31 cellular contexts compared by ENCODE assay signal in the genomic region with DNA sequence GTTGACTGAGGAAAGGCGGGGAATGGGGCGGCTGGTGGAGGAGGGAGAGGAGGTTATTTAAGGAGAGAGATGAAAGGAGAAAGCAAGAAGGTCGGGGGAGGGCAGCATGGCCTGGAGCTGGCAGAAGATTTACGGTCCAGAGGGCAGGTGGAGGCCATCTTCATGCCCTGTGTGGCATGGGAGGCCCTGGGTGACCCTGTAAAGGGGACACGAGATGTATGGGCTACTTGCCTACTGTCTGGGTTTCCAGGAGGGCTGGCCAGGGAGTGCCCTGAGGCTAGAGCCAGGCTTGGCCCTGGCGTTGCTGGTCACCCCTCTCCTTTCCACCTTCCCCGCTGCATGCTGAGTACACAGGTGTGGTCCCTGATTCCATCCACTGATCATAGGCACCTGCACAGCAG.
"Had no signal": no experiment of that assay in that cellular context is flagged by ENCODE, and none has a peak within 500 bp of the region (broad histone marks: within the 10 kb centered on the region; RNA-seq: fewer than 3 reads in every experiment).

No MANE protein-coding gene starts in this region.

- H3K27ac Mint-ChIP-seq: activated naive CD4-positive, alpha-beta T cell treated with anti-CD3 and anti-CD28 coated beads, Interleukin-2, amount 50 U/mL, for 24 hours; activated T-cell treated with anti-CD3 and anti-CD28 coated beads, Interleukin-2, amount 50 U/mL, for 24 hours; effector memory CD8-positive, alpha-beta T cell; immature natural killer cell; natural killer cell treated with Interleukin-12 subunit alpha and Interleukin-12 subunit beta and Interleukin-15 and Interleukin-18, amount 100 ng/mL, for 72 hours had no signal

- H3K27ac ChIP-seq: gastroesophageal sphincter, heart left ventricle, left lung, lower lobe of right lung, parathyroid adenoma, testis, vagina, VCaP had no signal

- ATAC-seq: activated CD4-positive, CD25-positive, alpha-beta regulatory T cell treated with anti-CD3 and anti-CD28 coated beads, Interleukin-2, amount 50 U/mL, for 24 hours; effector memory CD8-positive, alpha-beta T cell; gastroesophageal sphincter; heart left ventricle; left lung; lower lobe of right lung; mucosa of descending colon; natural killer cell treated with Interleukin-12 subunit alpha and Interleukin-12 subunit beta and Interleukin-15 and Interleukin-18, amount 100 ng/mL, for 72 hours; right cardiac atrium; stimulated activated naive CD8-positive, alpha-beta T cell treated with anti-CD3 and anti-CD28 coated beads, Interleukin-15, Interleukin-2, amounts not matched to agents 100 U/mL and 50 U/mL, for 24 hours had no signal

- H3K27me3 ChIP-seq: gastroesophageal sphincter, testis, upper lobe of left lung, vagina had no signal

- H3K4me1 ChIP-seq: parathyroid adenoma had no signal

- FAIRE-seq: bronchial epithelial cell, colon, endothelial cell of umbilical vein had no signal

- H3K4me3 ChIP-seq: gastroesophageal sphincter, heart left ventricle, left lung, lower lobe of right lung, mucosa of descending colon, testis, upper lobe of left lung, vagina had no signal

- H2AFZ ChIP-seq: parathyroid adenoma had no signal

- H3K4me3 Mint-ChIP-seq: activated naive CD4-positive, alpha-beta T cell treated with anti-CD3 and anti-CD28 coated beads, Interleukin-2, amount 50 U/mL, for 24 hours; activated T-cell treated with anti-CD3 and anti-CD28 coated beads, Interleukin-2, amount 50 U/mL, for 24 hours; central memory CD8-positive, alpha-beta T cell; effector memory CD8-positive, alpha-beta T cell; immature natural killer cell; natural killer cell treated with Interleukin-12 subunit alpha and Interleukin-12 subunit beta and Interleukin-15 and Interleukin-18, amount 100 ng/mL, for 72 hours had no signal

- H3K9me3 ChIP-seq: gastroesophageal sphincter, heart left ventricle, left lung, lower lobe of right lung, mucosa of descending colon, testis, upper lobe of left lung, vagina had no signal

- H3K9ac ChIP-seq: parathyroid adenoma had no signal

- DNase-seq: activated CD4-positive, alpha-beta T cell treated with anti-CD3 and anti-CD28 coated beads for 48 hours; activated CD4-positive, alpha-beta T cell treated with anti-CD3 and anti-CD28 coated beads, Interleukin-2, amount 50 U/mL, for 48 hours; activated CD8-positive, alpha-beta memory T cell treated with anti-CD3 and anti-CD28 coated beads, Interleukin-2, amount 50 U/mL, for 4 hours; activated T-cell treated with anti-CD3 and anti-CD28 coated beads, Interleukin-2, amount 50 U/mL, for 24 hours; effector memory CD8-positive, alpha-beta T cell; heart left ventricle; hypothalamus; immature natural killer cell; kidney glomerular epithelial cell; left lung; lower lobe of right lung; mesenchymal stem cell; mucosa of descending colon; nucleus accumbens; right cardiac atrium; stimulated activated CD4-positive, alpha-beta T cell treated with anti-CD3 and anti-CD28 coated beads, Interleukin-12 subunit alpha, Interleukin-12 subunit beta, amount 100 ng/mL, for 4 hours; stimulated activated CD4-positive, alpha-beta T cell treated with anti-CD3 and anti-CD28 coated beads, Interleukin-4, amount 100 ng/mL, for 1 hour; stimulated activated naive CD8-positive, alpha-beta T cell treated with anti-CD3 and anti-CD28 coated beads, Interleukin-15, Interleukin-2, amounts not matched to agents 100 U/mL and 50 U/mL, for 24 hours; testis; upper lobe of left lung had no signal

- H3K36me3 Mint-ChIP-seq: activated naive CD4-positive, alpha-beta T cell treated with anti-CD3 and anti-CD28 coated beads, Interleukin-2, amount 50 U/mL, for 24 hours; natural killer cell treated with Interleukin-12 subunit alpha and Interleukin-12 subunit beta and Interleukin-15 and Interleukin-18, amount 100 ng/mL, for 72 hours had no signal

- H3K9me3 Mint-ChIP-seq: activated naive CD4-positive, alpha-beta T cell treated with anti-CD3 and anti-CD28 coated beads, Interleukin-2, amount 50 U/mL, for 24 hours; activated T-cell treated with anti-CD3 and anti-CD28 coated beads, Interleukin-2, amount 50 U/mL, for 24 hours; central memory CD8-positive, alpha-beta T cell; effector memory CD8-positive, alpha-beta T cell; natural killer cell treated with Interleukin-12 subunit alpha and Interleukin-12 subunit beta and Interleukin-15 and Interleukin-18, amount 100 ng/mL, for 72 hours had no signal
